Comparison of ENCODE assay signal across 19 cellular contexts in the genomic region with DNA sequence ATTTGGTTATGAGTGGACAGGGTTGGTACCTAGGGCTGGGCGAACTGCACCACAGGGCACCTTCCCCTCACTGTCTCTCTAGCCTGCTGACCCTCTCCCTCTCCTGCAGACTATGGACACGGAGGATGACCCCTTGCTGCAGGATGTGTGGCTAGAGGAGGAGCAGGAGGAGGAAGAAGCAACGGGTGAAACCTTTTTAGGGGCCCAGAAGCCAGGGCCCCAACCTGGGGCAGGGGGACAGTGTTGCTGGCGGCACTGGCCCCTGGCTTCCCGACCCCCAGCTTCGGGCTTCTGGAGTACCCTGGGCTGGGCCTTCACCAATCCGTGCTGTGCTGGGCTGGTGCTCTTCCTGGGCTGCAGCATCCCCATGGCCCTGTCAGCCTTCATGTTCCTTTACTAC. TPM values are rescaled to one million over a fixed set of nuclear protein-coding genes. Genes with fewer than 3 reads are reported as not detected.
DNase-seq lines count a peak whose midpoint lies in the region; ATAC-seq and TF ChIP-seq lines count a peak whose summit lies in the region.
"Had no signal": no experiment of that assay in that cellular context is flagged by ENCODE, and none has a peak within 500 bp of the region (broad histone marks: within the 10 kb centered on the region; RNA-seq: fewer than 3 reads in every experiment).

No MANE protein-coding gene starts in this region.

- TF ChIP-seq POLR2A in testis (IDR thresholded peaks at IDR 0.05): no peak

- H3K9ac ChIP-seq in neural progenitor cell: no peak overlapping the region
- H3K9ac ChIP-seq: BLaER1, KMS-11 had no signal

- H3K36me3 Mint-ChIP-seq in activated T-helper 17 cell treated with anti-CD3 and anti-CD28 coated beads, Interleukin-2, amount 50 U/mL, for 72 hours (ENCODE audit: low read depth): peaks cover 5% of the 10 kb centered on the region
- H3K36me3 Mint-ChIP-seq in glutamatergic neuron (ENCODE audit: unreplicated experiment): peaks cover 44% of the 10 kb centered on the region
- H3K36me3 Mint-ChIP-seq in neural progenitor cell: peaks cover 48% of the 10 kb centered on the region
- peaks cover 16% of the 10 kb centered on the region for H3K36me3 Mint-ChIP-seq in stimulated activated memory B cell treated with anti-CD40 and anti-IgM and Interleukin-4, amounts not matched to agents 10 μg/mL and 1 μg/mL and 100 μg/mL, for 72 hours

- ATAC-seq in activated T-helper 17 cell treated with anti-CD3 and anti-CD28 coated beads, Interleukin-2, amount 50 U/mL, for 72 hours (replicated peaks): no peak
- ATAC-seq in GM21737 (IDR thresholded peaks at IDR 0.05; ENCODE audit: unreplicated experiment): no peak
- no peak for ATAC-seq in stimulated activated memory B cell treated with anti-CD40 and anti-IgM and Interleukin-4, amounts not matched to agents 10 μg/mL and 1 μg/mL and 100 μg/mL, for 72 hours
- ATAC-seq: GM12878 had no signal

- H3K4me3 ChIP-seq in neural progenitor cell (no peak overlapping the region), testis (peak overlapping the region; percentile 45 to 55)
- H3K4me3 ChIP-seq: BLaER1, GM12878, HAP-1 had no signal

- no peaks in the 10 kb centered on the region for H3K79me2 ChIP-seq in neural progenitor cell (ENCODE audit: low read depth)

- H3K4me3 Mint-ChIP-seq in activated T-helper 17 cell treated with anti-CD3 and anti-CD28 coated beads, Interleukin-2, amount 50 U/mL, for 72 hours: peak overlapping the region; percentile 54
- no peak overlapping the region for H3K4me3 Mint-ChIP-seq in glutamatergic neuron (ENCODE audit: unreplicated experiment)
- peak overlapping the region; percentile 48 for H3K4me3 Mint-ChIP-seq in neural progenitor cell
- H3K4me3 Mint-ChIP-seq in stimulated activated memory B cell treated with anti-CD40 and anti-IgM and Interleukin-4, amounts not matched to agents 10 μg/mL and 1 μg/mL and 100 μg/mL, for 72 hours: no peak overlapping the region

- peaks cover 23% of the 10 kb centered on the region for H4K20me1 ChIP-seq in neural progenitor cell (ENCODE audit: low read depth)
- H4K20me1 ChIP-seq: BLaER1 had no signal

- DNase-seq in glutamatergic neuron (no peak), neural progenitor cell (ENCODE audit: low spot score) (no peak), testis (no peak), NCI-H446 (lab: John Stamatoyannopoulos, UW) (no peak)
- DNase-seq: DND-41, IMR-90, NCI-H1105, NCI-H146, NCI-H2029 treated with DMSO at 0.1 percent for 48 hours, NCI-H345, NCI-H524 treated with DMSO at 0.1 percent for 48 hours had no signal

- intact Hi-C loops in testis (cut with DNase I; ENCODE audit: low total_unique reads): no loop called here

- H3K9me3 Mint-ChIP-seq in activated T-helper 17 cell treated with anti-CD3 and anti-CD28 coated beads, Interleukin-2, amount 50 U/mL, for 72 hours: peaks cover 9% of the 10 kb centered on the region
- H3K9me3 Mint-ChIP-seq in glutamatergic neuron (ENCODE audit: unreplicated experiment): peaks cover 10% of the 10 kb centered on the region
- H3K9me3 Mint-ChIP-seq in neural progenitor cell: peaks cover 30% of the 10 kb centered on the region
- peaks cover 21% of the 10 kb centered on the region for H3K9me3 Mint-ChIP-seq in stimulated activated memory B cell treated with anti-CD40 and anti-IgM and Interleukin-4, amounts not matched to agents 10 μg/mL and 1 μg/mL and 100 μg/mL, for 72 hours

- no peak overlapping the region for H2AFZ ChIP-seq in neural progenitor cell (replicated peaks)

- H3K27ac ChIP-seq in neural progenitor cell (no peak overlapping the region), testis (no peak overlapping the region)
- H3K27ac ChIP-seq: BLaER1, KMS-11 had no signal

- H3K9me3 ChIP-seq in neural progenitor cell (ENCODE audit: low read depth) (peaks cover 2% of the 10 kb centered on the region), testis (no peaks in the 10 kb centered on the region)
- H3K9me3 ChIP-seq: HAP-1 had no signal

- H3K4me2 ChIP-seq in neural progenitor cell: peak overlapping the region; percentile 75
- H3K4me2 ChIP-seq: BLaER1, KMS-11 had no signal

- H3K27me3 Mint-ChIP-seq in activated T-helper 17 cell treated with anti-CD3 and anti-CD28 coated beads, Interleukin-2, amount 50 U/mL, for 72 hours: peaks cover 27% of the 10 kb centered on the region
- H3K27me3 Mint-ChIP-seq in glutamatergic neuron (ENCODE audit: unreplicated experiment) (peaks cover 9% of the 10 kb centered on the region), neural progenitor cell (ENCODE audit: insufficient read depth, low read depth) (peaks cover 13% of the 10 kb centered on the region)
- H3K27me3 Mint-ChIP-seq in stimulated activated memory B cell treated with anti-CD40 and anti-IgM and Interleukin-4, amounts not matched to agents 10 μg/mL and 1 μg/mL and 100 μg/mL, for 72 hours: peaks cover 44% of the 10 kb centered on the region

- H3K4me1 Mint-ChIP-seq in activated T-helper 17 cell treated with anti-CD3 and anti-CD28 coated beads, Interleukin-2, amount 50 U/mL, for 72 hours: no peaks in the 10 kb centered on the region
- peaks cover 33% of the 10 kb centered on the region for H3K4me1 Mint-ChIP-seq in glutamatergic neuron (ENCODE audit: low read depth, unreplicated experiment)
- peaks cover 35% of the 10 kb centered on the region for H3K4me1 Mint-ChIP-seq in neural progenitor cell
- H3K4me1 Mint-ChIP-seq in stimulated activated memory B cell treated with anti-CD40 and anti-IgM and Interleukin-4, amounts not matched to agents 10 μg/mL and 1 μg/mL and 100 μg/mL, for 72 hours: no peaks in the 10 kb centered on the region
- H3K4me1 Mint-ChIP-seq: CD4-positive, alpha-beta memory T cell had no signal

- WGBS in testis, 2 donors: 56 to 61% methylated on average over 3 to 7 of the region's 7 CpGs

- peaks cover 34% of the 10 kb centered on the region for H3F3A ChIP-seq in neural progenitor cell (ENCODE audit: low read depth)

- H3K4me1 ChIP-seq in neural progenitor cell (peaks cover 30% of the 10 kb centered on the region), testis (no peaks in the 10 kb centered on the region)
- H3K4me1 ChIP-seq: BLaER1, HAP-1 had no signal

- H3K27ac Mint-ChIP-seq in activated T-helper 17 cell treated with anti-CD3 and anti-CD28 coated beads, Interleukin-2, amount 50 U/mL, for 72 hours: no peak overlapping the region
- H3K27ac Mint-ChIP-seq in glutamatergic neuron (ENCODE audit: unreplicated experiment): peak overlapping the region; percentile 79
- no peak overlapping the region for H3K27ac Mint-ChIP-seq in neural progenitor cell
- no peak overlapping the region for H3K27ac Mint-ChIP-seq in stimulated activated memory B cell treated with anti-CD40 and anti-IgM and Interleukin-4, amounts not matched to agents 10 μg/mL and 1 μg/mL and 100 μg/mL, for 72 hours
- H3K27ac Mint-ChIP-seq: CD4-positive, alpha-beta memory T cell had no signal

- H3K36me3 ChIP-seq in neural progenitor cell (no peaks in the 10 kb centered on the region), testis (ENCODE audit: low read depth, missing control alignments) (no peaks in the 10 kb centered on the region)
- H3K36me3 ChIP-seq: HAP-1 had no signal

- H3K27me3 ChIP-seq in neural progenitor cell (peaks cover 15% of the 10 kb centered on the region), testis (no peaks in the 10 kb centered on the region)
- H3K27me3 ChIP-seq: BLaER1 had no signal

- TF ChIP-seq CTCF in glutamatergic neuron (IDR thresholded peaks at IDR 0.05; ENCODE audit: partially characterized antibody, unreplicated experiment) (no peak), neural progenitor cell (IDR thresholded peaks at IDR 0.05) (no peak), testis (IDR thresholded peaks at IDR 0.05) (no peak)

RNA-seq across cellular contexts. Expression of a gene that starts 21.9 kb away (rescaled TPM):
- total RNA-seq in activated T-helper 17 cell treated with anti-CD3 and anti-CD28 coated beads, Interleukin-2, amount 50 U/mL, for 72 hours: 1 to 10 TPM in 1 of 2 donors, under 1 TPM in 1; 0.56 to 1.8 TPM
- total RNA-seq in glutamatergic neuron (ENCODE audit: unreplicated experiment) (179 TPM), neural progenitor cell (ENCODE audit: low replicate concordance) (2.0 and 3.4 TPM in 2 replicates), testis (1 to 10 TPM; 6.8 to 8.8 TPM)
- polyA plus RNA-seq in testis (ENCODE audit: insufficient read depth, low read depth, low replicate concordance): 7.3 TPM
- total RNA-seq: IMR-90 had no signal

Comparison
In these comparisons a context has a peak if more than half of its experiments do, and no peak if none do; other contexts are left out.
1. H3K4me3 Mint-ChIP-seq: peak in activated T-helper 17 cell treated with anti-CD3 and anti-CD28 coated beads, Interleukin-2, amount 50 U/mL, for 72 hours (single experiment) and neural progenitor cell (single experiment); none in glutamatergic neuron (single experiment) and stimulated activated memory B cell treated with anti-CD40 and anti-IgM and Interleukin-4, amounts not matched to agents 10 μg/mL and 1 μg/mL and 100 μg/mL, for 72 hours (single experiment).
2. RNA of a gene that starts 21.9 kb away (total RNA-seq): 179 TPM in glutamatergic neuron (single experiment); 6.8 to 8.8 TPM in testis, 2.0 to 3.4 TPM in neural progenitor cell and 0.56 to 1.8 TPM in activated T-helper 17 cell treated with anti-CD3 and anti-CD28 coated beads, Interleukin-2, amount 50 U/mL, for 72 hours; every median in the first group is over 10 times any median in the second.